ENCODE assay signal across 12 cellular contexts in the genomic region with DNA sequence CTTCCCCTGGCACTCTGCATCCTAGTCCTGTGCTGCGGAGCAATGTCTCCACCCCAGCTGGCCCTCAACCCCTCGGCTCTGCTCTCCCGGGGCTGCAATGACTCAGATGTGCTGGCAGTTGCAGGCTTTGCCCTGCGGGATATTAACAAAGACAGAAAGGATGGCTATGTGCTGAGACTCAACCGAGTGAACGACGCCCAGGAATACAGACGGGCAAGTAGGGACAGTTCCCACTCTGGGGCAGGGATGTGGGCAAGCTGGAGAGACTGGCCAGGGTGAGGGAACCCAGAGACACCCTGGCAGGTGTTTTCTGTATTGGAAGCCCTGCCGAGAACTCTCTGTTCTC. TPM values are rescaled to one million over a fixed set of nuclear protein-coding genes. Genes with fewer than 3 reads are reported as not detected.
A peak's percentile ranks its signal among the peaks of the same experiment; 100 is the strongest.
DNase-seq lines count a peak whose midpoint lies in the region; ATAC-seq and TF ChIP-seq lines count a peak whose summit lies in the region.
"Had no signal": no experiment of that assay in that cellular context is flagged by ENCODE, and none has a peak within 500 bp of the region (broad histone marks: within the 10 kb centered on the region; RNA-seq: fewer than 3 reads in every experiment).

No MANE protein-coding gene starts in this region.

- no peaks in the 10 kb centered on the region for H3K9me3 ChIP-seq in heart left ventricle
- no peaks in the 10 kb centered on the region for H3K9me3 ChIP-seq in CD4-positive, alpha-beta T cell (ENCODE audit: control insufficient read depth, low read length)
- H3K9me3 ChIP-seq: lower lobe of right lung had no signal

- TF ChIP-seq CTCF in GM23338 (conservative IDR thresholded peaks at IDR 0.05; ENCODE audit: low read depth in 2 of 2) (no peak), WTC11 (IDR thresholded peaks at IDR 0.05) (no peak), heart left ventricle (IDR thresholded peaks at IDR 0.05) (no peak)
- TF ChIP-seq CTCF in CD4-positive, alpha-beta T cell (IDR thresholded peaks at IDR 0.05), result no peak

- 0 out of 2 replicates have a peak overlapping the region, but pooled peaks have one; percentile 53 for H3K4me2 ChIP-seq in GM23338

- WGBS in heart left ventricle, 4 donors, result 62 to 68% (median 64%) methylated on average over 8 to 9 of the region's 9 CpGs

- H3K4me1 ChIP-seq in GM23338 (ENCODE audit: insufficient read depth) (peaks cover 33% of the 10 kb centered on the region), heart left ventricle (peaks cover 0 to 18% (median 5%) of the 10 kb centered on the region in 12 donors)
- H3K4me1 ChIP-seq: lower lobe of right lung had no signal

- peak; percentile 90 for ATAC-seq in GM23338
- ATAC-seq in WTC11, result peak; percentile 84
- ATAC-seq in heart left ventricle, result peak in 3 of 4 donors; percentile 20 to 44 (median 37)
- no peak for ATAC-seq in CD4-positive, alpha-beta T cell (ENCODE audit: poor library complexity)
- ATAC-seq in HG02678 (IDR thresholded peaks at IDR 0.05; ENCODE audit: unreplicated experiment), result no peak

- peaks cover 3% of the 10 kb centered on the region for H3K27me3 Mint-ChIP-seq in GM23338 (ENCODE audit: insufficient read depth, low read depth, poor library complexity)
- peaks cover 11% of the 10 kb centered on the region for H3K27me3 Mint-ChIP-seq in WTC11 (ENCODE audit: low read depth)
- H3K27me3 Mint-ChIP-seq in CD4-positive, alpha-beta T cell, result peaks cover 36% of the 10 kb centered on the region

- peak overlapping the region; percentile 96 for H2AFZ ChIP-seq in GM23338

- H3K4me3 ChIP-seq in GM23338 (no peak overlapping the region), heart left ventricle (no peak overlapping the region)
- H3K4me3 ChIP-seq: lower lobe of right lung had no signal

- no peaks in the 10 kb centered on the region for H3K36me3 Mint-ChIP-seq in GM23338 (ENCODE audit: low read depth)
- H3K36me3 Mint-ChIP-seq in WTC11, result no peaks in the 10 kb centered on the region
- H3K36me3 Mint-ChIP-seq in CD4-positive, alpha-beta T cell (ENCODE audit: low read depth), result no peaks in the 10 kb centered on the region
- H3K36me3 Mint-ChIP-seq: activated naive CD4-positive, alpha-beta T cell treated with anti-CD3 and anti-CD28 coated beads, Interleukin-2, amount 50 U/mL, for 24 hours had no signal

- POLR2A ChIA-PET in WTC11 (lab: Charles Lee), result no interaction called here
- POLR2A ChIA-PET in CD4-positive, alpha-beta T cell (lab: Charles Lee), result no interaction called here

- CTCF ChIA-PET in WTC11 (lab: Charles Lee), result interaction anchor here (1.0 kb wide), 1 partner anchor 25 kb away, joined by 6 read pairs; no protein-coding TSS in a partner anchor
- CTCF ChIA-PET in CD4-positive, alpha-beta T cell (lab: Charles Lee), result no interaction called here

- no peaks in the 10 kb centered on the region for H3K36me3 ChIP-seq in GM23338 (ENCODE audit: insufficient read depth)
- H3K36me3 ChIP-seq in heart left ventricle, result no peaks in the 10 kb centered on the region
- H3K36me3 ChIP-seq: lower lobe of right lung had no signal

- H3K27ac ChIP-seq in GM23338 (ENCODE audit: low read depth) (no peak overlapping the region), heart left ventricle (peak overlapping the region in 1 of 12 donors; percentile 10)
- no peak overlapping the region for H3K27ac ChIP-seq in CD4-positive, alpha-beta T cell (ENCODE audit: low read depth, low read length)
- H3K27ac ChIP-seq: lower lobe of right lung had no signal

- H3K9me3 Mint-ChIP-seq in GM23338, result no peaks in the 10 kb centered on the region
- H3K9me3 Mint-ChIP-seq in WTC11, result peaks cover 5% of the 10 kb centered on the region
- H3K9me3 Mint-ChIP-seq in CD4-positive, alpha-beta T cell, result no peaks in the 10 kb centered on the region
- H3K9me3 Mint-ChIP-seq: activated naive CD4-positive, alpha-beta T cell treated with anti-CD3 and anti-CD28 coated beads, Interleukin-2, amount 50 U/mL, for 24 hours had no signal

- no peak overlapping the region for H3K27ac Mint-ChIP-seq in GM23338
- no peak overlapping the region for H3K27ac Mint-ChIP-seq in WTC11
- H3K27ac Mint-ChIP-seq in CD4-positive, alpha-beta T cell, result no peak overlapping the region
- H3K27ac Mint-ChIP-seq: activated naive CD4-positive, alpha-beta T cell treated with anti-CD3 and anti-CD28 coated beads, Interleukin-2, amount 50 U/mL, for 24 hours had no signal

- DNase-seq in GM23338 (ENCODE audit: low spot score) (peak; percentile 37), WTC11 (ENCODE audit: low spot score) (no peak), heart left ventricle (peak in 1 of 5 donors; percentile 37), smooth muscle cell of the brain vasculature (ENCODE audit: low read depth, low spot score) (peak; percentile 9), RPMI8226 (no peak)
- no peak for DNase-seq in CD4-positive, alpha-beta T cell
- no peak for DNase-seq in activated effector memory CD4-positive, alpha-beta T cell treated with anti-CD3 and anti-CD28 coated beads, Interleukin-2, amount 50 U/mL, for 16 hours
- DNase-seq: activated CD4-positive, alpha-beta T cell treated with anti-CD3 and anti-CD28 coated beads for 48 hours; lower lobe of right lung; retina had no signal

- intact Hi-C loops in heart left ventricle (cut with DNase I), result loop anchor here in 1 of 10 donors (2.0 kb wide), 1 partner anchor 56 kb away; no protein-coding TSS in a partner anchor
- intact Hi-C loops in CD4-positive, alpha-beta T cell (cut with DNase I, micrococcal nuclease), result no loop called here

- H3K4me3 Mint-ChIP-seq in GM23338, result no peak overlapping the region
- no peak overlapping the region for H3K4me3 Mint-ChIP-seq in WTC11
- H3K4me3 Mint-ChIP-seq in CD4-positive, alpha-beta T cell, result no peak overlapping the region
- H3K4me3 Mint-ChIP-seq: activated naive CD4-positive, alpha-beta T cell treated with anti-CD3 and anti-CD28 coated beads, Interleukin-2, amount 50 U/mL, for 24 hours had no signal

- TF ChIP-seq POLR2A in heart left ventricle (IDR thresholded peaks at IDR 0.05), result no peak

- no peaks in the 10 kb centered on the region for H3K9me2 ChIP-seq in GM23338 (ENCODE audit: insufficient read depth)

- no peaks in the 10 kb centered on the region for H3K79me2 ChIP-seq in GM23338 (replicated peaks; ENCODE audit: insufficient read depth)

- H3K27me3 ChIP-seq in GM23338 (ENCODE audit: insufficient read depth), result no peaks in the 10 kb centered on the region
- no peaks in the 10 kb centered on the region for H3K27me3 ChIP-seq in heart left ventricle
- no peaks in the 10 kb centered on the region for H3K27me3 ChIP-seq in CD4-positive, alpha-beta T cell (ENCODE audit: control insufficient read depth, insufficient read depth, low read length)

- H3K4me1 Mint-ChIP-seq in GM23338 (peaks cover 29% of the 10 kb centered on the region), WTC11 (peaks cover 34% of the 10 kb centered on the region)
- H3K4me1 Mint-ChIP-seq in CD4-positive, alpha-beta T cell (ENCODE audit: low read depth), result no peaks in the 10 kb centered on the region
- H3K4me1 Mint-ChIP-seq: activated naive CD4-positive, alpha-beta T cell treated with anti-CD3 and anti-CD28 coated beads, Interleukin-2, amount 50 U/mL, for 24 hours had no signal

- no peaks in the 10 kb centered on the region for H4K20me1 ChIP-seq in GM23338 (replicated peaks; ENCODE audit: insufficient read depth)

- no peaks in the 10 kb centered on the region for H3F3A ChIP-seq in GM23338 (replicated peaks; ENCODE audit: low read depth)

TF ChIP-seq in WTC11, 78 proteins besides CTCF, POLR2A, EP300 and RAD21 (continues in another document):
- TF ChIP-seq ESRRA (CRISPR knock-in tag; IDR thresholded peaks at IDR 0.05; ENCODE audit: borderline replicate concordance) (no peak), SMAD3 (CRISPR knock-in tag; IDR thresholded peaks at IDR 0.05; ENCODE audit: borderline replicate concordance) (no peak), SP1 (CRISPR knock-in tag; conservative IDR thresholded peaks at IDR 0.05) (no peak), OVOL2 (CRISPR knock-in tag; IDR thresholded peaks at IDR 0.05; ENCODE audit: borderline replicate concordance) (no peak), JUN (CRISPR knock-in tag; IDR thresholded peaks at IDR 0.05) (no peak)
- TF ChIP-seq, protein P1, sequence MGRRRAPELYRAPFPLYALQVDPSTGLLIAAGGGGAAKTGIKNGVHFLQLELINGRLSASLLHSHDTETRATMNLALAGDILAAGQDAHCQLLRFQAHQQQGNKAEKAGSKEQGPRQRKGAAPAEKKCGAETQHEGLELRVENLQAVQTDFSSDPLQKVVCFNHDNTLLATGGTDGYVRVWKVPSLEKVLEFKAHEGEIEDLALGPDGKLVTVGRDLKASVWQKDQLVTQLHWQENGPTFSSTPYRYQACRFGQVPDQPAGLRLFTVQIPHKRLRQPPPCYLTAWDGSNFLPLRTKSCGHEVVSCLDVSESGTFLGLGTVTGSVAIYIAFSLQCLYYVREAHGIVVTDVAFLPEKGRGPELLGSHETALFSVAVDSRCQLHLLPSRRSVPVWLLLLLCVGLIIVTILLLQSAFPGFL (CRISPR knock-in tag; IDR thresholded peaks at IDR 0.05; ENCODE audit: borderline replicate concordance), result no peak
- TF ChIP-seq, protein P2, sequence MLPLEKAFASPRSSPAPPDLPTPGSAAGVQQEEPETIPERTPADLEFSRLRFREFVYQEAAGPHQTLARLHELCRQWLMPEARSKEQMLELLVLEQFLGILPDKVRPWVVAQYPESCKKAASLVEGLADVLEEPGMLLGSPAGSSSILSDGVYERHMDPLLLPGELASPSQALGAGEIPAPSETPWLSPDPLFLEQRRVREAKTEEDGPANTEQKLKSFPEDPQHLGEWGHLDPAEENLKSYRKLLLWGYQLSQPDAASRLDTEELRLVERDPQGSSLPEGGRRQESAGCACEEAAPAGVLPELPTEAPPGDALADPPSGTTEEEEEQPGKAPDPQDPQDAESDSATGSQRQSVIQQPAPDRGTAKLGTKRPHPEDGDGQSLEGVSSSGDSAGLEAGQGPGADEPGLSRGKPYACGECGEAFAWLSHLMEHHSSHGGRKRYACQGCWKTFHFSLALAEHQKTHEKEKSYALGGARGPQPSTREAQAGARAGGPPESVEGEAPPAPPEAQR (CRISPR knock-in tag; IDR thresholded peaks at IDR 0.05), result no peak

RNA-seq across cellular contexts. Expression of gene FETUB, which starts 0.2 kb away (rescaled TPM):
- not detected in 2 replicates for total RNA-seq in GM23338 (2014; rRNA removed; shearing (Covaris generic))
- polyA plus RNA-seq in GM23338 (2016; fragmentation: Nextera tagmentation; extraction: Ambion mirVana) (0.26 TPM in 1 of 2 replicates, not detected in the other), heart left ventricle (not detected)
- total RNA-seq in WTC11 (2021) (not detected in 3 replicates), heart left ventricle (under 1 TPM in 1 of 9 donors, not detected in 8; 0.14 TPM)
- not detected for total RNA-seq in CD4-positive, alpha-beta T cell
- total RNA-seq: lower lobe of right lung had no signal

RNA-seq across cellular contexts. Expression of gene HRG, which starts 25.4 kb away (rescaled TPM):
- total RNA-seq in GM23338 (2014; rRNA removed; shearing (Covaris generic)), result not detected in 2 replicates
- polyA plus RNA-seq in GM23338 (2016; fragmentation: Nextera tagmentation; extraction: Ambion mirVana), result not detected in 2 replicates
- 0.11 to 0.24 TPM (median 0.11 TPM) in 3 replicates for total RNA-seq in WTC11 (2021)
- total RNA-seq in heart left ventricle, result not detected
- under 1 TPM in 1 of 2 donors, not detected in 1; 0.04 TPM for polyA plus RNA-seq in heart left ventricle
- total RNA-seq in CD4-positive, alpha-beta T cell, result not detected
- total RNA-seq: lower lobe of right lung had no signal

RNA-seq across cellular contexts. Expression of gene AHSG, which starts 27.6 kb away (rescaled TPM):
- 0.10 TPM in 1 of 2 replicates, not detected in the other for total RNA-seq in GM23338 (2014; rRNA removed; shearing (Covaris generic))
- polyA plus RNA-seq in GM23338 (2016; fragmentation: Nextera tagmentation; extraction: Ambion mirVana) (0.18 and 0.21 TPM in 2 replicates), heart left ventricle (under 1 TPM in 1 of 2 donors, not detected in 1; 0.06 TPM)
- total RNA-seq in WTC11 (2021) (1.5 to 1.9 TPM (median 1.8 TPM) in 3 replicates), heart left ventricle (not detected)
- total RNA-seq in CD4-positive, alpha-beta T cell, result not detected
- total RNA-seq: lower lobe of right lung had no signal

Comparison
In these comparisons a context has a peak if more than half of its experiments do, and no peak if none do; other contexts are left out.
1. ATAC-seq: peak in GM23338 (single experiment), WTC11 (single experiment) and heart left ventricle (3 of 4); none in CD4-positive, alpha-beta T cell (single experiment) and HG02678 (single experiment).
2. DNase-seq: peak in GM23338 (single experiment) and smooth muscle cell of the brain vasculature (single experiment); none in WTC11 (single experiment), RPMI8226 (single experiment), CD4-positive, alpha-beta T cell (0 of 10) and activated effector memory CD4-positive, alpha-beta T cell treated with anti-CD3 and anti-CD28 coated beads, Interleukin-2, amount 50 U/mL, for 16 hours (single experiment).